In genomic region chr3:13016726-13017255, GRCh38 we compare ENCODE assay signal across 8 cellular contexts. TPM values are rescaled to one million over a fixed set of nuclear protein-coding genes. Genes with fewer than 3 reads are reported as not detected.
A peak's percentile ranks its signal among the peaks of the same experiment; 100 is the strongest.
DNase-seq lines count a peak whose midpoint lies in the region; ATAC-seq and TF ChIP-seq lines count a peak whose summit lies in the region.

No MANE protein-coding gene starts in this region.

- H3K27me3 ChIP-seq in thoracic aorta (replicated peaks; ENCODE audit: insufficient read depth), result no peaks in the 10 kb centered on the region

- peaks cover 6% of the 10 kb centered on the region for H3K36me3 Mint-ChIP-seq in activated CD8-positive, alpha-beta memory T cell treated with anti-CD3 and anti-CD28 coated beads, Interleukin-2, amount 10 ng/mL, durations not matched to agents 7 days and 5 days
- peaks cover 21% of the 10 kb centered on the region for H3K36me3 Mint-ChIP-seq in activated CD4-positive, alpha-beta memory T cell treated with anti-CD3 and anti-CD28 coated beads, Interleukin-2, amount 10 ng/mL, durations not matched to agents 7 days and 5 days (ENCODE audit: low read depth)
- peaks cover 0 to 3% (median 0%) of the 10 kb centered on the region in 3 donors for H3K36me3 Mint-ChIP-seq in immature natural killer cell

- peak overlapping the region; percentile 100 for H3K27ac Mint-ChIP-seq in activated CD8-positive, alpha-beta memory T cell treated with anti-CD3 and anti-CD28 coated beads, Interleukin-2, amount 10 ng/mL, durations not matched to agents 7 days and 5 days
- peak overlapping the region; percentile 100 for H3K27ac Mint-ChIP-seq in activated CD4-positive, alpha-beta memory T cell treated with anti-CD3 and anti-CD28 coated beads, Interleukin-2, amount 10 ng/mL, durations not matched to agents 7 days and 5 days
- peak overlapping the region; percentile 99 to 100 (median 100) for H3K27ac Mint-ChIP-seq in immature natural killer cell

- peaks cover 47% of the 10 kb centered on the region for H3K4me1 Mint-ChIP-seq in activated CD8-positive, alpha-beta memory T cell treated with anti-CD3 and anti-CD28 coated beads, Interleukin-2, amount 10 ng/mL, durations not matched to agents 7 days and 5 days
- H3K4me1 Mint-ChIP-seq in activated CD4-positive, alpha-beta memory T cell treated with anti-CD3 and anti-CD28 coated beads, Interleukin-2, amount 10 ng/mL, durations not matched to agents 7 days and 5 days, result peaks cover 40% of the 10 kb centered on the region
- H3K4me1 Mint-ChIP-seq in immature natural killer cell, result peaks cover 71 to 78% of the 10 kb centered on the region in 2 donors

- no peaks in the 10 kb centered on the region for H3K27me3 Mint-ChIP-seq in activated CD8-positive, alpha-beta memory T cell treated with anti-CD3 and anti-CD28 coated beads, Interleukin-2, amount 10 ng/mL, durations not matched to agents 7 days and 5 days
- H3K27me3 Mint-ChIP-seq in activated CD4-positive, alpha-beta memory T cell treated with anti-CD3 and anti-CD28 coated beads, Interleukin-2, amount 10 ng/mL, durations not matched to agents 7 days and 5 days, result no peaks in the 10 kb centered on the region
- peaks cover 19 to 34% (median 19%) of the 10 kb centered on the region in 3 donors for H3K27me3 Mint-ChIP-seq in immature natural killer cell (ENCODE audit: low read depth in 3 of 3)

- peak overlapping the region; percentile 73 for H3K4me3 Mint-ChIP-seq in activated CD8-positive, alpha-beta memory T cell treated with anti-CD3 and anti-CD28 coated beads, Interleukin-2, amount 10 ng/mL, durations not matched to agents 7 days and 5 days
- peak overlapping the region; percentile 78 for H3K4me3 Mint-ChIP-seq in activated CD4-positive, alpha-beta memory T cell treated with anti-CD3 and anti-CD28 coated beads, Interleukin-2, amount 10 ng/mL, durations not matched to agents 7 days and 5 days
- H3K4me3 Mint-ChIP-seq in immature natural killer cell, result peak overlapping the region; percentile 83 to 91 (median 89)

- peak overlapping the region; percentile 60 for H3K4me3 ChIP-seq in thoracic aorta

- peak overlapping the region in 1 of 2 donors; percentile 55 for H3K27ac ChIP-seq in thoracic aorta

- CTCF ChIA-PET in activated CD8-positive, alpha-beta memory T cell treated with anti-CD3 and anti-CD28 coated beads, Interleukin-2, amount 10 ng/mL, durations not matched to agents 7 days and 5 days (lab: Charles Lee), result no interaction called here
- CTCF ChIA-PET in activated CD4-positive, alpha-beta memory T cell treated with anti-CD3 and anti-CD28 coated beads, Interleukin-2, amount 10 ng/mL, durations not matched to agents 7 days and 5 days (lab: Charles Lee), result no interaction called here

- TF ChIP-seq CTCF in thoracic aorta (IDR thresholded peaks at IDR 0.05), result no peak

- POLR2A ChIA-PET in activated CD4-positive, alpha-beta memory T cell treated with anti-CD3 and anti-CD28 coated beads, Interleukin-2, amount 10 ng/mL, durations not matched to agents 7 days and 5 days (lab: Charles Lee), result interaction anchor here (1.0 to 1.2 kb wide), 2 partner anchors 44 to 48 kb away, joined by 3 read pairs; no protein-coding TSS in a partner anchor

- no peak for ATAC-seq in activated CD8-positive, alpha-beta memory T cell treated with anti-CD3 and anti-CD28 coated beads, Interleukin-2, amount 10 ng/mL, durations not matched to agents 7 days and 5 days
- ATAC-seq in thoracic aorta (ENCODE audit: insufficient number of reproducible peaks, low FRiP score, low read depth) (no peak), SK-N-SH treated with all-trans-retinoic acid at 6 μM for 48 hours (no peak), HG03469 (IDR thresholded peaks at IDR 0.05; ENCODE audit: unreplicated experiment) (no peak)

- no peaks in the 10 kb centered on the region for H3K36me3 ChIP-seq in thoracic aorta

- H3K9me3 Mint-ChIP-seq in activated CD8-positive, alpha-beta memory T cell treated with anti-CD3 and anti-CD28 coated beads, Interleukin-2, amount 10 ng/mL, durations not matched to agents 7 days and 5 days (ENCODE audit: low read depth), result no peaks in the 10 kb centered on the region
- H3K9me3 Mint-ChIP-seq in activated CD4-positive, alpha-beta memory T cell treated with anti-CD3 and anti-CD28 coated beads, Interleukin-2, amount 10 ng/mL, durations not matched to agents 7 days and 5 days, result no peaks in the 10 kb centered on the region
- no peaks in the 10 kb centered on the region for H3K9me3 Mint-ChIP-seq in immature natural killer cell

- H3K4me1 ChIP-seq in thoracic aorta (ENCODE audit: control insufficient read depth in 1 of 2, low read depth in 2 of 2), result peaks cover 39 to 60% of the 10 kb centered on the region in 2 donors

- H3K9me3 ChIP-seq in thoracic aorta, result no peaks in the 10 kb centered on the region

- no peak for DNase-seq in activated CD8-positive, alpha-beta memory T cell treated with anti-CD3 and anti-CD28 coated beads, Interleukin-2, amount 10 ng/mL, durations not matched to agents 7 days and 5 days
- no peak for DNase-seq in activated CD8-positive, alpha-beta memory T cell treated with anti-CD3 and anti-CD28 coated beads for 24 hours
- DNase-seq in activated CD4-positive, alpha-beta memory T cell treated with anti-CD3 and anti-CD28 coated beads, Interleukin-2, amount 10 ng/mL, durations not matched to agents 7 days and 5 days, result no peak
- DNase-seq in immature natural killer cell, result no peak
- DNase-seq in thoracic aorta (ENCODE audit: low spot score), result no peak
- no peak for DNase-seq in amniotic stem cell (lab: John Stamatoyannopoulos, UW)

TF ChIP-seq in SK-N-SH treated with all-trans-retinoic acid at 6 μM for 48 hours, 23 proteins besides CTCF, POLR2A, EP300 and RAD21:
- TF ChIP-seq RARB (CRISPR knock-in tag; IDR thresholded peaks at IDR 0.05), result no peak
- no peak for TF ChIP-seq TOX (CRISPR knock-in tag; IDR thresholded peaks at IDR 0.05; ENCODE audit: borderline replicate concordance)
TF ChIP-seq in SK-N-SH treated with all-trans-retinoic acid at 6 μM for 48 hours: peak in this region for 0.

RNA-seq across cellular contexts. Expression of gene IQSEC1, which starts 56.4 kb away (rescaled TPM):
- 10 to 100 TPM; 37.6 to 71.4 TPM for total RNA-seq in activated CD8-positive, alpha-beta memory T cell treated with anti-CD3 and anti-CD28 coated beads, Interleukin-2, amount 10 ng/mL, durations not matched to agents 7 days and 5 days
- total RNA-seq in activated CD4-positive, alpha-beta memory T cell treated with anti-CD3 and anti-CD28 coated beads, Interleukin-2, amount 10 ng/mL, durations not matched to agents 7 days and 5 days, result 100 to 1,000 TPM in 1 of 2 experiments, 10 to 100 TPM in 1; 99.8 to 100 TPM
- polyA plus RNA-seq in immature natural killer cell, result 10 to 100 TPM in 2 of 3 donors, 1 to 10 TPM in 1; 9.0 to 40.5 (median 15.3) TPM
- 100 to 1,000 TPM in 1 of 2 donors, 10 to 100 TPM in 1; 93.6 to 121 TPM for total RNA-seq in thoracic aorta
